In the genomic region with DNA sequence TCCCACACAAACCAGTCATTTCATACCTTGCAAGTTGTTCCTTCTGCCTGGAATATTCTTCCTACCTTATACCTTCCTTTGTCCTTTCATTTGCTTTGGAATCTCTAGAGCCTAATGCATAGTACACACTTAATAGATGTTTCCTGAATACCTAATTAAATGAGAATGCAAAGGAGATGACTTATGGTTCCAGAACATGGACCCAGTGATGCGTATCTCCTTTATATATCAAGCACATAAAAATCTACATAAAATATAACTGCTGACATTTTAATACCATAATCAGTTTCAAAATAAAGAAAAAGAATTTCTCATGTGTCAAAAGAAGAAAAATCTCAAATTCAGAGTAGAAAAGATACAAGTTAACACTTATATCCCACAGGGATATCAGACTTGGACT, we compare ENCODE assay signal across 27 cellular contexts.
DNase-seq lines count a peak whose midpoint lies in the region; ATAC-seq and TF ChIP-seq lines count a peak whose summit lies in the region.
"Had no signal": no experiment of that assay in that cellular context is flagged by ENCODE, and none has a peak within 500 bp of the region (broad histone marks: within the 10 kb centered on the region; RNA-seq: fewer than 3 reads in every experiment).

No MANE protein-coding gene starts in this region.

- no peak for TF ChIP-seq CTCF in MM.1S (IDR thresholded peaks at IDR 0.05; ENCODE audit: low read length)

- H3K4me1 ChIP-seq in CD4-positive, CD25-positive, alpha-beta regulatory T cell (ENCODE audit: control insufficient read depth, insufficient read depth, low read length, poor library complexity, severe bottlenecking) = peaks cover 31% of the 10 kb centered on the region
- H3K4me1 ChIP-seq in MM.1S (ENCODE audit: low read length) = peaks cover 15% of the 10 kb centered on the region
- H3K4me1 ChIP-seq: SJCRH30, uterus had no signal

- no peaks in the 10 kb centered on the region for H3K79me2 ChIP-seq in MM.1S (ENCODE audit: low read length)

- no peak overlapping the region for H3K4me3 ChIP-seq in CD4-positive, CD25-positive, alpha-beta regulatory T cell (ENCODE audit: low read depth, low read length)
- H3K4me3 ChIP-seq in MM.1S (ENCODE audit: low read length) = no peak overlapping the region
- H3K4me3 ChIP-seq: heart left ventricle, right atrium auricular region, SJCRH30, smooth muscle cell, thoracic aorta, uterus had no signal

- H3K9me3 Mint-ChIP-seq in CD4-positive, CD25-positive, alpha-beta regulatory T cell = peaks cover 0 to 4% (median 0%) of the 10 kb centered on the region in 7 donors
- H3K9me3 Mint-ChIP-seq in stimulated activated naive B cell treated with anti-CD40 and anti-IgM and Interleukin-4, amounts not matched to agents 10 μg/mL and 1 μg/mL and 100 μg/mL, for 72 hours = peaks cover 17 to 21% of the 10 kb centered on the region in 2 donors
- H3K9me3 Mint-ChIP-seq in activated CD4-positive, alpha-beta T cell treated with anti-CD3 and anti-CD28 coated beads, Interleukin-2, amount 10 ng/mL, durations not matched to agents 7 days and 5 days = peaks cover 8% of the 10 kb centered on the region

- H3K4me1 Mint-ChIP-seq in CD4-positive, CD25-positive, alpha-beta regulatory T cell = peaks cover 42 to 83% (median 57%) of the 10 kb centered on the region in 4 donors
- H3K4me1 Mint-ChIP-seq in stimulated activated naive B cell treated with anti-CD40 and anti-IgM and Interleukin-4, amounts not matched to agents 10 μg/mL and 1 μg/mL and 100 μg/mL, for 72 hours = peaks cover 22 to 55% of the 10 kb centered on the region in 2 donors
- H3K4me1 Mint-ChIP-seq in T-helper 17 cell = peaks cover 16% of the 10 kb centered on the region
- H3K4me1 Mint-ChIP-seq in activated CD4-positive, alpha-beta T cell treated with anti-CD3 and anti-CD28 coated beads, Interleukin-2, amount 10 ng/mL, durations not matched to agents 7 days and 5 days = peaks cover 8% of the 10 kb centered on the region

- DNase-seq in CD4-positive, CD25-positive, alpha-beta regulatory T cell = no peak
- no peak for DNase-seq in MM.1S
- no peak for DNase-seq in epithelial cell of prostate (ENCODE audit: low read depth, low spot score)
- no peak for DNase-seq in stimulated activated naive B cell treated with anti-CD40 and anti-IgM and Interleukin-4, amounts not matched to agents 10 μg/mL and 1 μg/mL and 100 μg/mL, for 72 hours
- DNase-seq in T-helper 17 cell = no peak
- DNase-seq in activated CD4-positive, alpha-beta T cell treated with anti-CD3 and anti-CD28 coated beads, Interleukin-2, amount 10 ng/mL, durations not matched to agents 7 days and 5 days = no peak
- DNase-seq in epidermal melanocyte (ENCODE audit: insufficient read length, low spot score) = no peak
- DNase-seq: activated CD4-positive, alpha-beta T cell treated with anti-CD3 and anti-CD28 coated beads, Interleukin-2, amount 10 ng/mL, durations not matched to agents 24 days and 14 days; activated gamma-delta T cell; activated naive CD8-positive, alpha-beta T cell treated with anti-CD3 and anti-CD28 coated beads, Interleukin-2, amount 10 ng/mL, durations not matched to agents 7 days and 5 days; activated T-cell treated with anti-CD3 and anti-CD28 coated beads, Interleukin-2, amount 50 U/mL, for 24 hours; aorta; heart left ventricle; kidney; NCI-H146; NCI-H226; NCI-H526 treated with DMSO at 0.1 percent for 48 hours; SJCRH30; stimulated activated CD4-positive, alpha-beta T cell treated with anti-CD3 and anti-CD28 coated beads, Interleukin-1b, Interleukin-23, amount 100 ng/mL, for 48 hours; T1000; uterus; WERI-Rb-1 had no signal

- H3K9me3 ChIP-seq in CD4-positive, CD25-positive, alpha-beta regulatory T cell (ENCODE audit: control insufficient read depth in 2 of 2, low read length in 2 of 2) = no peaks in the 10 kb centered on the region
- H3K9me3 ChIP-seq in MM.1S (replicated peaks; ENCODE audit: insufficient read depth, low read length) (no peaks in the 10 kb centered on the region), T-helper 17 cell (ENCODE audit: control insufficient read depth, low read length, poor library complexity, severe bottlenecking) (no peaks in the 10 kb centered on the region)
- H3K9me3 ChIP-seq: SJCRH30, thoracic aorta, uterus had no signal

- CTCF ChIA-PET in activated CD4-positive, alpha-beta T cell treated with anti-CD3 and anti-CD28 coated beads, Interleukin-2, amount 10 ng/mL, durations not matched to agents 7 days and 5 days (lab: Charles Lee) = no interaction called here

- ATAC-seq in CD4-positive, CD25-positive, alpha-beta regulatory T cell (ENCODE audit: low read depth in 2 of 2) = no peak
- no peak for ATAC-seq in stimulated activated naive B cell treated with anti-CD40 and anti-IgM and Interleukin-4, amounts not matched to agents 10 μg/mL and 1 μg/mL and 100 μg/mL, for 72 hours (replicated peaks)
- ATAC-seq in T-helper 17 cell = no peak
- ATAC-seq: heart left ventricle had no signal

- no peak overlapping the region for H3K4me2 ChIP-seq in MM.1S (ENCODE audit: low read depth, low read length)
- H3K4me2 ChIP-seq: smooth muscle cell had no signal

- no peaks in the 10 kb centered on the region for H3K27me3 ChIP-seq in CD4-positive, CD25-positive, alpha-beta regulatory T cell (ENCODE audit: control insufficient read depth, insufficient read depth, low read length)
- no peaks in the 10 kb centered on the region for H3K27me3 ChIP-seq in MM.1S (replicated peaks; ENCODE audit: insufficient read depth, low read length)
- H3K27me3 ChIP-seq: heart left ventricle, right atrium auricular region, SJCRH30, uterus had no signal

- H3K36me3 Mint-ChIP-seq in CD4-positive, CD25-positive, alpha-beta regulatory T cell = peaks cover 33% of the 10 kb centered on the region
- peaks cover 34 to 45% of the 10 kb centered on the region in 2 donors for H3K36me3 Mint-ChIP-seq in stimulated activated naive B cell treated with anti-CD40 and anti-IgM and Interleukin-4, amounts not matched to agents 10 μg/mL and 1 μg/mL and 100 μg/mL, for 72 hours
- H3K36me3 Mint-ChIP-seq in T-helper 17 cell (ENCODE audit: low read depth) = peaks cover 10% of the 10 kb centered on the region
- peaks cover 24% of the 10 kb centered on the region for H3K36me3 Mint-ChIP-seq in activated CD4-positive, alpha-beta T cell treated with anti-CD3 and anti-CD28 coated beads, Interleukin-2, amount 10 ng/mL, durations not matched to agents 7 days and 5 days (ENCODE audit: low read depth)
- H3K36me3 Mint-ChIP-seq: mesothelial cell of epicardium had no signal

- 0 out of 2 replicates have a peak, but pooled peaks cover 7% of the 10 kb centered on the region for H3F3A ChIP-seq in MM.1S (ENCODE audit: insufficient read depth, low read length)

- peak overlapping the region in 2 of 3 donors; percentile 56 to 84 for H3K27ac Mint-ChIP-seq in CD4-positive, CD25-positive, alpha-beta regulatory T cell
- peak overlapping the region; percentile 37 for H3K27ac Mint-ChIP-seq in stimulated activated naive B cell treated with anti-CD40 and anti-IgM and Interleukin-4, amounts not matched to agents 10 μg/mL and 1 μg/mL and 100 μg/mL, for 72 hours
- H3K27ac Mint-ChIP-seq in T-helper 17 cell = no peak overlapping the region
- H3K27ac Mint-ChIP-seq in activated CD4-positive, alpha-beta T cell treated with anti-CD3 and anti-CD28 coated beads, Interleukin-2, amount 10 ng/mL, durations not matched to agents 7 days and 5 days = no peak overlapping the region
- H3K27ac Mint-ChIP-seq: activated CD4-positive, alpha-beta T cell treated with anti-CD3 and anti-CD28 coated beads, Interleukin-2, amount 10 ng/mL, durations not matched to agents 24 days and 14 days; activated naive CD8-positive, alpha-beta T cell treated with anti-CD3 and anti-CD28 coated beads, Interleukin-2, amount 10 ng/mL, durations not matched to agents 7 days and 5 days; mesothelial cell of epicardium had no signal

- peaks cover 8% of the 10 kb centered on the region for H3K36me3 ChIP-seq in CD4-positive, CD25-positive, alpha-beta regulatory T cell (ENCODE audit: control insufficient read depth, insufficient read depth, low read length)
- H3K36me3 ChIP-seq in MM.1S (replicated peaks; ENCODE audit: insufficient read depth, low read length) = no peaks in the 10 kb centered on the region
- H3K36me3 ChIP-seq: right atrium auricular region, SJCRH30, thoracic aorta, uterus, WERI-Rb-1 had no signal

- no peak overlapping the region for H3K9ac ChIP-seq in MM.1S (ENCODE audit: low read length)

- POLR2A ChIA-PET in activated CD4-positive, alpha-beta T cell treated with anti-CD3 and anti-CD28 coated beads, Interleukin-2, amount 10 ng/mL, durations not matched to agents 7 days and 5 days (lab: Charles Lee) = no interaction called here

- peak overlapping the region; percentile 59 for H3K27ac ChIP-seq in CD4-positive, CD25-positive, alpha-beta regulatory T cell (ENCODE audit: insufficient read depth, low read length, poor library complexity, severe bottlenecking)
- H3K27ac ChIP-seq in MM.1S (ENCODE audit: low read length) = peak overlapping the region; percentile 38; the same call in 1 of the 2 replicates
- H3K27ac ChIP-seq in epithelial cell of prostate = peak overlapping the region; percentile 83
- H3K27ac ChIP-seq: right atrium auricular region, SJCRH30, thoracic aorta, WERI-Rb-1 had no signal

- H3K9me2 ChIP-seq in MM.1S (replicated peaks; ENCODE audit: insufficient read depth, low read length) = no peaks in the 10 kb centered on the region

- no peak overlapping the region for H2AFZ ChIP-seq in MM.1S (ENCODE audit: low read length)

- peak overlapping the region in 1 of 4 donors; percentile 10 for H3K4me3 Mint-ChIP-seq in CD4-positive, CD25-positive, alpha-beta regulatory T cell
- H3K4me3 Mint-ChIP-seq in stimulated activated naive B cell treated with anti-CD40 and anti-IgM and Interleukin-4, amounts not matched to agents 10 μg/mL and 1 μg/mL and 100 μg/mL, for 72 hours = no peak overlapping the region
- no peak overlapping the region for H3K4me3 Mint-ChIP-seq in T-helper 17 cell
- H3K4me3 Mint-ChIP-seq in activated CD4-positive, alpha-beta T cell treated with anti-CD3 and anti-CD28 coated beads, Interleukin-2, amount 10 ng/mL, durations not matched to agents 7 days and 5 days = no peak overlapping the region
- H3K4me3 Mint-ChIP-seq: activated CD4-positive, alpha-beta T cell treated with anti-CD3 and anti-CD28 coated beads, Interleukin-2, amount 10 ng/mL, durations not matched to agents 24 days and 14 days; activated naive CD8-positive, alpha-beta T cell treated with anti-CD3 and anti-CD28 coated beads, Interleukin-2, amount 10 ng/mL, durations not matched to agents 7 days and 5 days; activated T-cell treated with anti-CD3 and anti-CD28 coated beads, Interleukin-2, amount 50 U/mL, for 24 hours; mesothelial cell of epicardium; stimulated activated naive CD8-positive, alpha-beta T cell treated with anti-CD3 and anti-CD28 coated beads, Interleukin-15, Interleukin-2, amounts not matched to agents 100 ng/mL and 50 ng/mL, for 24 hours had no signal

- H3K27me3 Mint-ChIP-seq in CD4-positive, CD25-positive, alpha-beta regulatory T cell = no peaks in the 10 kb centered on the region
- H3K27me3 Mint-ChIP-seq in stimulated activated naive B cell treated with anti-CD40 and anti-IgM and Interleukin-4, amounts not matched to agents 10 μg/mL and 1 μg/mL and 100 μg/mL, for 72 hours = no peaks in the 10 kb centered on the region
- H3K27me3 Mint-ChIP-seq in T-helper 17 cell = no peaks in the 10 kb centered on the region
- no peaks in the 10 kb centered on the region for H3K27me3 Mint-ChIP-seq in activated CD4-positive, alpha-beta T cell treated with anti-CD3 and anti-CD28 coated beads, Interleukin-2, amount 10 ng/mL, durations not matched to agents 7 days and 5 days
- H3K27me3 Mint-ChIP-seq: activated CD4-positive, alpha-beta T cell treated with anti-CD3 and anti-CD28 coated beads, Interleukin-2, amount 10 ng/mL, durations not matched to agents 24 days and 14 days; activated naive CD8-positive, alpha-beta T cell treated with anti-CD3 and anti-CD28 coated beads, Interleukin-2, amount 10 ng/mL, durations not matched to agents 7 days and 5 days; activated T-cell treated with anti-CD3 and anti-CD28 coated beads, Interleukin-2, amount 50 U/mL, for 24 hours; stimulated activated naive CD8-positive, alpha-beta T cell treated with anti-CD3 and anti-CD28 coated beads, Interleukin-15, Interleukin-2, amounts not matched to agents 100 ng/mL and 50 ng/mL, for 24 hours had no signal

- no peaks in the 10 kb centered on the region for H4K20me1 ChIP-seq in MM.1S (ENCODE audit: insufficient read depth, low read length)

Comparison
In these comparisons a context has a peak if more than half of its experiments do, and no peak if none do; other contexts are left out.
1. H3K27ac Mint-ChIP-seq: peak in CD4-positive, CD25-positive, alpha-beta regulatory T cell (2 of 3) and stimulated activated naive B cell treated with anti-CD40 and anti-IgM and Interleukin-4, amounts not matched to agents 10 μg/mL and 1 μg/mL and 100 μg/mL, for 72 hours (single experiment); none in T-helper 17 cell (single experiment) and activated CD4-positive, alpha-beta T cell treated with anti-CD3 and anti-CD28 coated beads, Interleukin-2, amount 10 ng/mL, durations not matched to agents 7 days and 5 days (single experiment).
2. Peak in every context shown above with its lines, with median percentiles within 50 percentile points of each other: H3K27ac ChIP-seq.